In genomic region chr5:176559683-176560082, GRCh38 we compare ENCODE assay signal across 14 cellular contexts. TPM values are rescaled to one million over a fixed set of nuclear protein-coding genes. Genes with fewer than 3 reads are reported as not detected.
DNase-seq lines count a peak whose midpoint lies in the region; ATAC-seq and TF ChIP-seq lines count a peak whose summit lies in the region.
"Had no signal": no experiment of that assay in that cellular context is flagged by ENCODE, and none has a peak within 500 bp of the region (broad histone marks: within the 10 kb centered on the region; RNA-seq: fewer than 3 reads in every experiment).

No MANE protein-coding gene starts in this region.

- peaks cover 13% of the 10 kb centered on the region; the same call in 1 of the 2 replicates for H3F3A ChIP-seq in PC-9 (ENCODE audit: insufficient read depth, low read depth)

- intact Hi-C loops in PC-9 (cut with micrococcal nuclease; ENCODE audit: unreplicated experiment), result no loop called here

- no peaks in the 10 kb centered on the region for H3K36me3 ChIP-seq in BLaER1 treated with 17β-estradiol and CSF1 and Interleukin-3, amounts not matched to agents 10 nM and 100 nM
- no peaks in the 10 kb centered on the region for H3K36me3 ChIP-seq in DND-41 (ENCODE audit: insufficient read depth, low read length)
- H3K36me3 ChIP-seq in PC-9 (ENCODE audit: low read depth), result no peaks in the 10 kb centered on the region
- H3K36me3 ChIP-seq: ascending aorta, WERI-Rb-1 had no signal

- H3K79me2 ChIP-seq in DND-41 (ENCODE audit: insufficient read depth, low read length), result no peaks in the 10 kb centered on the region
- no peaks in the 10 kb centered on the region for H3K79me2 ChIP-seq in PC-9 (ENCODE audit: low read depth)

- H3K4me3 ChIP-seq in BLaER1 treated with 17β-estradiol and CSF1 and Interleukin-3, amounts not matched to agents 10 nM and 100 nM, result no peak overlapping the region
- H3K4me3 ChIP-seq in DND-41 (ENCODE audit: low read depth in 1 of 2, low read length in 2 of 2) (no peak overlapping the region), PC-9 (no peak overlapping the region), epithelial cell of proximal tubule (ENCODE audit: low read depth, low read length) (no peak overlapping the region)
- H3K4me3 ChIP-seq: ascending aorta, SK-N-MC had no signal

- no peak overlapping the region for H3K9ac ChIP-seq in BLaER1 treated with 17β-estradiol and CSF1 and Interleukin-3, amounts not matched to agents 10 nM and 100 nM
- H3K9ac ChIP-seq in DND-41 (ENCODE audit: low read depth, low read length), result no peak overlapping the region

- BruUV-seq in PC-9 (replicated peaks; lab: Mats Ljungman, UMichigan), result no TSS peak

- no peaks in the 10 kb centered on the region for H3K27me3 ChIP-seq in BLaER1 treated with 17β-estradiol and CSF1 and Interleukin-3, amounts not matched to agents 10 nM and 100 nM
- H3K27me3 ChIP-seq in DND-41 (ENCODE audit: insufficient read depth, low read length, poor library complexity) (no peaks in the 10 kb centered on the region), PC-9 (ENCODE audit: insufficient read depth, low read depth) (no peaks in the 10 kb centered on the region)
- H3K27me3 ChIP-seq: ascending aorta had no signal

- H3K4me2 ChIP-seq in BLaER1 treated with 17β-estradiol and CSF1 and Interleukin-3, amounts not matched to agents 10 nM and 100 nM, result peak overlapping the region in 9 of 11 experiments; percentile 6 to 57 (median 44); a peak in 16 of 22 replicates
- no peak overlapping the region for H3K4me2 ChIP-seq in DND-41 (ENCODE audit: insufficient read depth, low read length)
- H3K4me2 ChIP-seq in PC-9, result no peak overlapping the region

- H3K9me2 ChIP-seq in PC-9 (ENCODE audit: insufficient read depth), result no peaks in the 10 kb centered on the region

- DNase-seq in DND-41, result peak; percentile 31
- DNase-seq in PC-9, result peak; percentile 16 to 49
- DNase-seq in epithelial cell of proximal tubule (ENCODE audit: low read depth), result no peak
- DNase-seq in middle frontal gyrus (ENCODE audit: extremely low spot score, low spot score), result no peak
- no peak for DNase-seq in SIG-M5 (lab: John Stamatoyannopoulos, UW)
- no peak for DNase-seq in stimulated activated CD8-positive, alpha-beta memory T cell treated with anti-CD3 and anti-CD28 coated beads, Interleukin-4, amount 100 ng/mL, for 48 hours
- DNase-seq in C1 segment of cervical spinal cord (lab: John Stamatoyannopoulos, UW), result no peak
- DNase-seq: Caco-2, NCI-H1436 treated with DMSO at 0.1 percent for 48 hours, NCI-H748 treated with DMSO at 0.1 percent for 48 hours, WERI-Rb-1 had no signal

- no peaks in the 10 kb centered on the region for H4K20me1 ChIP-seq in BLaER1 treated with 17β-estradiol and CSF1 and Interleukin-3, amounts not matched to agents 10 nM and 100 nM
- H4K20me1 ChIP-seq in DND-41 (ENCODE audit: insufficient read depth, low read length) (no peaks in the 10 kb centered on the region), PC-9 (ENCODE audit: insufficient read depth) (no peaks in the 10 kb centered on the region)

- H3K27ac ChIP-seq in BLaER1 treated with 17β-estradiol and CSF1 and Interleukin-3, amounts not matched to agents 10 nM and 100 nM, result no peak overlapping the region
- H3K27ac ChIP-seq in DND-41 (ENCODE audit: low read length), result no peak overlapping the region
- H3K27ac ChIP-seq in PC-9, result no peak overlapping the region
- H3K27ac ChIP-seq: ascending aorta, SK-N-MC, WERI-Rb-1 had no signal

- peaks cover 0 to 6% (median 0%) of the 10 kb centered on the region in 11 experiments; a peak in 2 of 22 replicates for H3K9me3 ChIP-seq in BLaER1 treated with 17β-estradiol and CSF1 and Interleukin-3, amounts not matched to agents 10 nM and 100 nM (replicated peaks in 1 of 11)
- H3K9me3 ChIP-seq in DND-41 (ENCODE audit: insufficient read depth, low read length, severe bottlenecking) (no peaks in the 10 kb centered on the region), PC-9 (ENCODE audit: insufficient read depth, low read depth) (no peaks in the 10 kb centered on the region)
- H3K9me3 ChIP-seq: ascending aorta had no signal

- POLR2A ChIA-PET in PC-9 (lab: Charles Lee; ENCODE audit: unreplicated experiment), result no interaction called here

- TF ChIP-seq CTCF in DND-41 (IDR thresholded peaks at IDR 0.05; ENCODE audit: borderline replicate concordance, extremely low read depth, low read length, poor library complexity, severe bottlenecking), result peak; percentile 40
- peak; percentile 39; the same call in 1 of the 2 replicates for TF ChIP-seq CTCF in PC-9 (conservative IDR thresholded peaks at IDR 0.05)
- TF ChIP-seq CTCF in epithelial cell of proximal tubule (conservative IDR thresholded peaks at IDR 0.05; ENCODE audit: low read depth, low read length), result peak; percentile 17

- H3K4me1 ChIP-seq in BLaER1 treated with 17β-estradiol and CSF1 and Interleukin-3, amounts not matched to agents 10 nM and 100 nM, result peaks cover 22 to 55% (median 49%) of the 10 kb centered on the region in 10 experiments
- no peaks in the 10 kb centered on the region for H3K4me1 ChIP-seq in DND-41 (ENCODE audit: insufficient read depth, low read length)
- H3K4me1 ChIP-seq in PC-9 (replicated peaks; ENCODE audit: insufficient read depth), result peaks cover 9% of the 10 kb centered on the region
- H3K4me1 ChIP-seq: ascending aorta, Caco-2 had no signal

- CTCF ChIA-PET in PC-9 (lab: Charles Lee), result no interaction called here

- H2AFZ ChIP-seq in DND-41 (ENCODE audit: low read depth, low read length) (no peak overlapping the region), PC-9 (no peak overlapping the region)

- ATAC-seq in DND-41 (ENCODE audit: insufficient read depth, low read depth), result peak; percentile 62; the same call in 2 of the 3 replicates

RNA-seq across cellular contexts. Expression of gene CDHR2, which starts 10.5 kb away (rescaled TPM):
- total RNA-seq in PC-9 (2021) (not detected in 2 replicates), epithelial cell of proximal tubule (not detected in 2 replicates)
- total RNA-seq: ascending aorta had no signal

RNA-seq across cellular contexts. Expression of gene RNF44, which starts 22.5 kb away (rescaled TPM):
- total RNA-seq in PC-9 (2021), result 87.4 and 94.2 TPM in 2 replicates
- 10.9 and 17.1 TPM in 2 replicates for total RNA-seq in epithelial cell of proximal tubule

RNA-seq across cellular contexts. Expression of gene GPRIN1, which starts 50.3 kb away (rescaled TPM):
- total RNA-seq in PC-9 (2021) (7.2 and 11.0 TPM in 2 replicates), epithelial cell of proximal tubule (34.0 and 40.2 TPM in 2 replicates)
- total RNA-seq: ascending aorta had no signal

Comparison
In these comparisons a context has a peak if more than half of its experiments do, and no peak if none do; other contexts are left out.
1. H3K4me2 ChIP-seq: peak in BLaER1 treated with 17β-estradiol and CSF1 and Interleukin-3, amounts not matched to agents 10 nM and 100 nM (9 of 11); none in DND-41 (single experiment) and PC-9 (single experiment).
2. DNase-seq: peak in DND-41 (single experiment) and PC-9 (2 of 2); none in epithelial cell of proximal tubule (single experiment), middle frontal gyrus (single experiment), SIG-M5 (single experiment), stimulated activated CD8-positive, alpha-beta memory T cell treated with anti-CD3 and anti-CD28 coated beads, Interleukin-4, amount 100 ng/mL, for 48 hours (single experiment) and C1 segment of cervical spinal cord (0 of 14).
3. Peak in every context shown above with its lines, with median percentiles within 50 percentile points of each other: CTCF ChIP-seq.